ENCODE assay signal across 14 cellular contexts in genomic region chr14:69999246-69999645, GRCh38.
A peak's percentile ranks its signal among the peaks of the same experiment; 100 is the strongest.
DNase-seq lines count a peak whose midpoint lies in the region; ATAC-seq, FAIRE-seq and TF ChIP-seq lines count a peak whose summit lies in the region.
"Had no signal": no experiment of that assay in that cellular context is flagged by ENCODE, and none has a peak within 500 bp of the region (broad histone marks: within the 10 kb centered on the region; RNA-seq: fewer than 3 reads in every experiment).

No MANE protein-coding gene starts in this region.

- no peak overlapping the region for H3K27ac ChIP-seq in psoas muscle
- H3K27ac ChIP-seq: thoracic aorta had no signal

- peak; percentile 97 for DNase-seq in H4 (ENCODE audit: low spot score)
- peak; percentile 91 for DNase-seq in NCI-H526 (lab: John Stamatoyannopoulos, UW)
- DNase-seq in bronchial epithelial cell (ENCODE audit: low read depth) = peak; percentile 100
- DNase-seq in non-pigmented ciliary epithelial cell (ENCODE audit: low read depth) = peak; percentile 98
- no peak for DNase-seq in BE2C
- no peak for DNase-seq in psoas muscle
- no peak for DNase-seq in mesothelial cell of epicardium (ENCODE audit: low spot score in 2 of 2, unreplicated experiment in 2 of 2)
- DNase-seq: CD8-positive, alpha-beta T cell; NCI-H1105 treated with DMSO at 0.1 percent for 48 hours; nephron progenitor cell; stimulated activated CD4-positive, alpha-beta T cell treated with anti-CD3 and anti-CD28 coated beads, Interleukin-4, amount 100 ng/mL, for 24 hours had no signal

- H3K4me3 ChIP-seq in bronchial epithelial cell (ENCODE audit: low read depth, low read length) (no peak overlapping the region), BE2C (ENCODE audit: low read depth, low read length) (no peak overlapping the region), psoas muscle (no peak overlapping the region)
- H3K4me3 ChIP-seq: thoracic aorta had no signal

- H3K9me3 ChIP-seq in BE2C (no peaks in the 10 kb centered on the region), psoas muscle (no peaks in the 10 kb centered on the region)
- H3K9me3 ChIP-seq: thoracic aorta had no signal

- H3K4me3 Mint-ChIP-seq in mesothelial cell of epicardium = no peak overlapping the region
- H3K4me3 Mint-ChIP-seq: CD8-positive, alpha-beta T cell; nephron progenitor cell had no signal

- H3K36me3 ChIP-seq in bronchial epithelial cell (ENCODE audit: control insufficient read depth, insufficient read depth, low read length) (no peaks in the 10 kb centered on the region), BE2C (no peaks in the 10 kb centered on the region), psoas muscle (ENCODE audit: insufficient read depth in 1 of 2, low read depth in 1 of 2) (no peaks in the 10 kb centered on the region)
- H3K36me3 ChIP-seq: thoracic aorta had no signal

- H3K4me1 Mint-ChIP-seq in mesothelial cell of epicardium = peaks cover 3% of the 10 kb centered on the region

- H3K36me3 Mint-ChIP-seq in mesothelial cell of epicardium = no peaks in the 10 kb centered on the region
- H3K36me3 Mint-ChIP-seq: CD8-positive, alpha-beta T cell had no signal

- H3K4me1 ChIP-seq in BE2C (no peaks in the 10 kb centered on the region), psoas muscle (peaks cover 3% of the 10 kb centered on the region)

- no peaks in the 10 kb centered on the region for H3K9me3 Mint-ChIP-seq in mesothelial cell of epicardium
- H3K9me3 Mint-ChIP-seq: CD8-positive, alpha-beta T cell; nephron progenitor cell had no signal

- intact Hi-C loops in psoas muscle (cut with DNase I) = no loop called here

- ATAC-seq in GM21381 (IDR thresholded peaks at IDR 0.05; ENCODE audit: unreplicated experiment) = no peak
- ATAC-seq in psoas muscle = no peak
- ATAC-seq: CD8-positive, alpha-beta T cell had no signal

- FAIRE-seq in bronchial epithelial cell (lab: Jason Lieb, UNC) = no peak
- FAIRE-seq: GM18507 had no signal

- WGBS in psoas muscle, 3 donors = 58 to 65% (median 63%) methylated on average over 10 of the region's 10 CpGs

- H3K27ac Mint-ChIP-seq in mesothelial cell of epicardium = no peak overlapping the region
- H3K27ac Mint-ChIP-seq: CD8-positive, alpha-beta T cell; nephron progenitor cell had no signal

- H3K27me3 Mint-ChIP-seq in mesothelial cell of epicardium (ENCODE audit: low read depth) = peaks cover 20% of the 10 kb centered on the region

- TF ChIP-seq CTCF in bronchial epithelial cell (IDR thresholded peaks at IDR 0.05; ENCODE audit: insufficient read depth, low read length, severe bottlenecking) (no peak), BE2C (IDR thresholded peaks at IDR 0.05; ENCODE audit: low read depth, low read length) (no peak), psoas muscle (IDR thresholded peaks at IDR 0.05) (no peak), mesothelial cell of epicardium (IDR thresholded peaks at IDR 0.05; ENCODE audit: unreplicated experiment) (no peak)

- H3K27me3 ChIP-seq in bronchial epithelial cell (ENCODE audit: control insufficient read depth, insufficient read depth, low read length) = no peaks in the 10 kb centered on the region
- H3K27me3 ChIP-seq in BE2C = no peaks in the 10 kb centered on the region
- H3K27me3 ChIP-seq in psoas muscle (ENCODE audit: insufficient read depth in 3 of 3, low read length in 2 of 3) = no peaks in the 10 kb centered on the region

Comparison
In these comparisons a context has a peak if more than half of its experiments do, and no peak if none do; other contexts are left out.
1. DNase-seq: peak in H4 (single experiment), NCI-H526 (2 of 2), bronchial epithelial cell (single experiment) and non-pigmented ciliary epithelial cell (single experiment); none in BE2C (single experiment), psoas muscle (0 of 2) and mesothelial cell of epicardium (0 of 2).